Comparison of ENCODE assay signal across 9 cellular contexts in the genomic region with DNA sequence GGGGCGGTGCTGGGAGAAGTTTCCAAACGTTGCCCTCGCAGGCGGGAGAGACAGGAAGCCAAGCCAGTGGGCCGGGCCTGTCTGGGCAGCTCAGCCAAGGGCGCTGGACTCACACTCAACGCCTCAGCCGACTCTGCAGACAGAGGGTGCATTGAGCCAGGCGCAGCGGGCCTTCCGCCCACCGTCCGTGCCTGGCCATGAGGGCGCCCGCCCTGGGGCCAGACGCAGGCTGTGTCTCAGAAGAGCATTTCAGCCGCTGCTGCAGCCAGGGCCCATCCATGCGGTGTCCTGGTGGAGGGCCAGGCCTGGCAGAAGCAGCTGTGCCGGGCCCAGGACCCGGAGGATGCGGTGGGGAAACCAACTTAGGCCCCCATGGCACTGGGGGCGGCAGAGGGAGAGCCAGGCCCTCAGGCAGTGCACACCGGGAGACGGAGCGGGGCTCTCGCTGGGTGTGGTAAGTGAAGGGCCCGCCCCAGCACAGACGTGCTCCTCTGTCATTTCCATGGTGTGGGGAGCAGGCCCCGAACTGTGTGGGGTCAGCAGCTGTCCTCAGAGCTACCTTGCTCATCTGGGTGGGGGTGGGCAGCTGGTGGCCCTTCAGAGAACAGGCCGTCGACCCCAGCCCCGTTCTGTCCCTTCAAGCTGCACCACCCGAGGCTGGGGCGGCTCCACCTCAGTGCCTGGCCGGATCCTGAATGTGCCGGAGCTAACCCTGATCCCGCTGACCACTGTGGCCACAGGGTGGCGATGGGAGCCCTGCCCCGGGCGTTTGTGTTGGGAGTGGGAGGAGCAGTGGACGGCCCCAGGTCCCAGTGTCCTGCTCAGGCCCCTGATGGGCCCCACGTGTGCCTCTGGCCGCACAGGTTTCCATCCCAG. TPM values are rescaled to one million over a fixed set of nuclear protein-coding genes. Genes with fewer than 3 reads are reported as not detected.
DNase-seq lines count a peak whose midpoint lies in the region; ATAC-seq, FAIRE-seq and TF ChIP-seq lines count a peak whose summit lies in the region.
"Had no signal": no experiment of that assay in that cellular context is flagged by ENCODE, and none has a peak within 500 bp of the region (broad histone marks: within the 10 kb centered on the region; RNA-seq: fewer than 3 reads in every experiment).

No MANE protein-coding gene starts in this region.

- no peaks in the 10 kb centered on the region for H3K9me3 ChIP-seq in K562 (replicated peaks; ENCODE audit: control insufficient read depth, insufficient read depth, low read depth, low read length)
- no peaks in the 10 kb centered on the region for H3K9me3 ChIP-seq in skeletal muscle satellite cell (replicated peaks; ENCODE audit: low read length)

- ATAC-seq in K562 (peak; percentile 88), GM21515 (IDR thresholded peaks at IDR 0.05; ENCODE audit: unreplicated experiment) (no peak)

- peak; percentile 67 for FAIRE-seq in K562 (lab: Jason Lieb, UNC)
- FAIRE-seq: endometrium had no signal

- H3K27ac ChIP-seq in K562 (ENCODE audit: extremely low read depth, low read depth, low read length): peak overlapping the region; percentile 42; the same call in 1 of the 3 replicates

- H3K79me2 ChIP-seq in K562 (ENCODE audit: control insufficient read depth, insufficient read depth, low read length): no peaks in the 10 kb centered on the region

- no peaks in the 10 kb centered on the region for H4K20me1 ChIP-seq in K562 (replicated peaks; ENCODE audit: control insufficient read depth, insufficient read depth, low read length)

- POLR2A ChIA-PET in K562 (lab: Yijun Ruan, JAX): interaction anchor here (0.6 to 1.5 kb wide), 11 partner anchors 10 to 681 kb away, joined by 3 to 11 read pairs (median 4); partner anchors contain the start of genes DNLZ, ENTR1 and PMPCA

- H3K4me2 ChIP-seq in K562 (ENCODE audit: insufficient read depth, low read length) (peak overlapping the region; percentile 66), skeletal muscle satellite cell (ENCODE audit: low read length) (peak overlapping the region; percentile 60)

- H3K9me1 ChIP-seq in K562 (ENCODE audit: control insufficient read depth, insufficient read depth, low read length): peaks cover 6% of the 10 kb centered on the region

- TF ChIP-seq CTCF in K562 (IDR thresholded peaks at IDR 0.05 in 2 of 3, conservative IDR thresholded peaks at IDR 0.05 in 1 of 3; ENCODE audit: insufficient read depth in 2 of 3, low read depth in 1 of 3, low read length in 3 of 3): peak; percentile 77 to 79 (median 79)

- CTCF ChIA-PET in K562 (lab: Yijun Ruan, JAX; ENCODE audit: low intra/inter-chr PET ratio): interaction anchor here (0.7 to 1.8 kb wide), 3 partner anchors 9 to 54 kb away, joined by 3 to 7 read pairs (median 4); partner anchors contain the start of gene SNAPC4

- peak; percentile 58 to 72 for TF ChIP-seq RAD21 in K562 (CRISPR knock-in tag; conservative IDR thresholded peaks at IDR 0.05 in 1 of 2, IDR thresholded peaks at IDR 0.05 in 1 of 2)

- in situ Hi-C loops in K562 (cut with MboI): loop anchor here (25.0 kb wide), 1 partner anchor 292 kb away; no protein-coding TSS in a partner anchor

- intact Hi-C loops in K562 (cut with micrococcal nuclease): no loop called here

- H2AFZ ChIP-seq in K562 (ENCODE audit: low read depth, low read length): peak overlapping the region; percentile 87

- BruUV-seq in K562 (replicated peaks; lab: Mats Ljungman, UMichigan): no TSS peak

- H3K4me3 ChIP-seq in H7 (ENCODE audit: insufficient read depth, low read depth, low read length) (no peak overlapping the region), K562 (no peak overlapping the region), skeletal muscle satellite cell (ENCODE audit: low read length) (peak overlapping the region; percentile 46)

- H3K4me1 ChIP-seq in K562 (replicated peaks in 1 of 2; ENCODE audit: control insufficient read depth in 2 of 2, insufficient read depth in 2 of 2, low read length in 2 of 2) (peaks cover 19 to 97% of the 10 kb centered on the region in 2 experiments), skeletal muscle satellite cell (ENCODE audit: control insufficient read depth, insufficient read depth, low read length) (peaks cover 39% of the 10 kb centered on the region)

- H3K36me3 ChIP-seq in H7 (replicated peaks; ENCODE audit: control insufficient read depth, insufficient read depth, low read length): no peaks in the 10 kb centered on the region
- no peaks in the 10 kb centered on the region for H3K36me3 ChIP-seq in K562 (ENCODE audit: control insufficient read depth, insufficient read depth, low read length)
- peaks cover 25% of the 10 kb centered on the region for H3K36me3 ChIP-seq in skeletal muscle satellite cell (ENCODE audit: insufficient read depth, low read length)

- H3K27me3 ChIP-seq in H7 (ENCODE audit: control insufficient read depth, insufficient read depth, low read length): no peaks in the 10 kb centered on the region
- no peaks in the 10 kb centered on the region for H3K27me3 ChIP-seq in K562 (ENCODE audit: control insufficient read depth in 2 of 2, insufficient read depth in 2 of 2, low read length in 2 of 2)
- no peaks in the 10 kb centered on the region for H3K27me3 ChIP-seq in skeletal muscle satellite cell (ENCODE audit: control insufficient read depth, insufficient read depth, low read length)

- no peak for TF ChIP-seq POLR2A in K562 (conservative IDR thresholded peaks at IDR 0.05)

- H3K9ac ChIP-seq in K562 (ENCODE audit: insufficient read depth in 1 of 2, low read depth in 2 of 2, low read length in 2 of 2): peak overlapping the region; percentile 34 to 91; a peak in 3 of 4 replicates
- H3K9ac ChIP-seq in skeletal muscle satellite cell (ENCODE audit: low read depth, low read length): peak overlapping the region; percentile 53

- TF ChIP-seq EP300 in K562 (IDR thresholded peaks at IDR 0.05; ENCODE audit: low read length): no peak

- 38% methylated on average over 31 of the region's 43 CpGs for WGBS in K562 (ENCODE audit: insufficient coverage, low coverage, missing lambda C conversion rate)

- DNase-seq in H7: peak; percentile 91
- DNase-seq in K562 (ENCODE audit: extremely low read depth in 1 of 4, low spot score in 3 of 4): peak; percentile 79 to 86 (median 80)
- peak; percentile 78 for DNase-seq in hepatic stellate cell (ENCODE audit: low spot score)
- DNase-seq in SK-N-DZ (ENCODE audit: low spot score): no peak
- no peak for DNase-seq in UCSD-AML1 (lab: John Stamatoyannopoulos, UW; ENCODE audit: unreplicated experiment)
- no peak for DNase-seq in retina

RNA-seq across cellular contexts. Expression of gene DNLZ, which starts 18.0 kb away (rescaled TPM):
- 11.2 and 20.2 TPM in 2 replicates for total RNA-seq in H7 (2014; rRNA removed; shearing (Covaris generic))
- total RNA-seq in K562 (2011; cell fraction: chromatin; rRNA removed; ENCODE audit: low replicate concordance): 3.5 and 12.0 TPM in 2 replicates
- 9.3 and 11.7 TPM in 2 replicates for total RNA-seq in K562 (2011; cell fraction: nucleolus; rRNA removed)
- total RNA-seq in K562 (2011; cell fraction: nucleoplasm; rRNA removed): 3.4 and 4.8 TPM in 2 replicates
- total RNA-seq in K562 (2014; rRNA removed): 44.6 and 56.7 TPM in 2 replicates
- total RNA-seq in K562 (2014; rRNA removed; fragmentation: Illumina TruSeq; extraction: Trizol): 2.2 and 3.4 TPM in 2 replicates
- 10.0 and 10.8 TPM in 2 replicates for total RNA-seq in K562 (2015; rRNA removed; fragmentation: Illumina TruSeq; extraction: Trizol)
- total RNA-seq in K562 (2021): 25.6 and 25.8 TPM in 2 replicates
- polyA plus RNA-seq in K562 (2011; rRNA removed): 3.1 and 3.2 TPM in 2 replicates
- polyA plus RNA-seq in K562 (2011; cell fraction: cytosol; rRNA removed): 7.6 and 27.3 TPM in 2 replicates
- 4.2 and 7.4 TPM in 2 replicates for polyA plus RNA-seq in K562 (2011; cell fraction: nucleus; rRNA removed)
- 8.5 and 15.9 TPM in 2 replicates for polyA plus RNA-seq in K562 (2012)
- polyA plus RNA-seq in K562 (2014; fragmentation: Illumina TruSeq; extraction: Trizol): 2.2 and 4.2 TPM in 2 replicates
- under 1 TPM; 0.17 to 0.36 TPM for polyA plus RNA-seq in K562 (2014; fragmentation: Nextera tagmentation; extraction: Ambion mirVana)
- polyA plus RNA-seq in K562 (2014; rRNA removed): 22.1 and 29.8 TPM in 2 replicates
- 0.28 TPM in 1 of 2 replicates, not detected in the other for polyA minus RNA-seq in K562 (2011; rRNA and poly(A)+ RNA removed)
- 2.6 and 3.4 TPM in 2 replicates for polyA minus RNA-seq in K562 (2011; cell fraction: cytosol; rRNA and poly(A)+ RNA removed)
- polyA minus RNA-seq in K562 (2011; cell fraction: nucleus; rRNA and poly(A)+ RNA removed): 2.9 and 3.6 TPM in 2 replicates
- total RNA-seq in skeletal muscle satellite cell (2012; rRNA removed): 7.6 and 10.3 TPM in 2 replicates
- polyA plus RNA-seq in SK-N-DZ (2014; cell fraction: cytosol; rRNA removed): 39.9 and 53.5 TPM in 2 replicates
- 53.5 and 73.3 TPM in 2 replicates for polyA plus RNA-seq in SK-N-DZ (2014; cell fraction: nucleus; rRNA removed)

RNA-seq across cellular contexts. Expression of gene GPSM1, which starts 18.2 kb away (rescaled TPM):
- total RNA-seq in H7 (2014; rRNA removed; shearing (Covaris generic)): 17.3 and 22.2 TPM in 2 replicates
- total RNA-seq in K562 (2011; cell fraction: chromatin; rRNA removed; ENCODE audit: low replicate concordance): 13.9 and 58.1 TPM in 2 replicates
- total RNA-seq in K562 (2011; cell fraction: nucleolus; rRNA removed): 30.3 and 36.2 TPM in 2 replicates
- 16.3 and 19.9 TPM in 2 replicates for total RNA-seq in K562 (2011; cell fraction: nucleoplasm; rRNA removed)
- total RNA-seq in K562 (2014; rRNA removed) (12.7 and 16.0 TPM in 2 replicates), K562 (2014; rRNA removed; fragmentation: Illumina TruSeq; extraction: Trizol) (0.54 and 0.76 TPM in 2 replicates), K562 (2015; rRNA removed; fragmentation: Illumina TruSeq; extraction: Trizol) (3.1 and 4.1 TPM in 2 replicates), K562 (2021) (12.4 and 14.2 TPM in 2 replicates)
- polyA plus RNA-seq in K562 (2011; rRNA removed) (5.4 and 6.7 TPM in 2 replicates), K562 (2014; fragmentation: Illumina TruSeq; extraction: Trizol) (1.9 and 5.2 TPM in 2 replicates), K562 (2014; fragmentation: Nextera tagmentation; extraction: Ambion mirVana) (under 1 TPM; 0.04 to 0.10 TPM), K562 (2014; rRNA removed) (9.2 and 10.1 TPM in 2 replicates)
- polyA plus RNA-seq in K562 (2011; cell fraction: cytosol; rRNA removed): 5.4 and 23.3 TPM in 2 replicates
- 21.3 and 47.7 TPM in 2 replicates for polyA plus RNA-seq in K562 (2011; cell fraction: nucleus; rRNA removed)
- polyA plus RNA-seq in K562 (2012): 5.3 and 13.8 TPM in 2 replicates
- 1.4 and 3.0 TPM in 2 replicates for polyA minus RNA-seq in K562 (2011; rRNA and poly(A)+ RNA removed)
- 7.8 and 9.2 TPM in 2 replicates for polyA minus RNA-seq in K562 (2011; cell fraction: cytosol; rRNA and poly(A)+ RNA removed)
- polyA minus RNA-seq in K562 (2011; cell fraction: nucleus; rRNA and poly(A)+ RNA removed): 12.7 and 13.3 TPM in 2 replicates
- total RNA-seq in skeletal muscle satellite cell (2012; rRNA removed): 40.8 and 43.7 TPM in 2 replicates
- polyA plus RNA-seq in SK-N-DZ (2014; cell fraction: cytosol; rRNA removed): 32.3 and 50.0 TPM in 2 replicates
- 93.4 and 93.5 TPM in 2 replicates for polyA plus RNA-seq in SK-N-DZ (2014; cell fraction: nucleus; rRNA removed)

RNA-seq across cellular contexts. Expression of gene CARD9, which starts 27.9 kb away (rescaled TPM):
- 0.15 and 0.28 TPM in 2 replicates for total RNA-seq in H7 (2014; rRNA removed; shearing (Covaris generic))
- 37.4 and 149 TPM in 2 replicates for total RNA-seq in K562 (2011; cell fraction: chromatin; rRNA removed; ENCODE audit: low replicate concordance)
- total RNA-seq in K562 (2011; cell fraction: nucleolus; rRNA removed): 92.6 and 92.9 TPM in 2 replicates
- total RNA-seq in K562 (2011; cell fraction: nucleoplasm; rRNA removed): 39.7 and 46.5 TPM in 2 replicates
- total RNA-seq in K562 (2014; rRNA removed) (37.6 and 40.1 TPM in 2 replicates), K562 (2014; rRNA removed; fragmentation: Illumina TruSeq; extraction: Trizol) (3.5 and 3.6 TPM in 2 replicates), K562 (2015; rRNA removed; fragmentation: Illumina TruSeq; extraction: Trizol) (14.6 and 15.8 TPM in 2 replicates), K562 (2021) (35.6 and 42.7 TPM in 2 replicates)
- polyA plus RNA-seq in K562 (2011; rRNA removed) (9.7 and 27.8 TPM in 2 replicates), K562 (2014; fragmentation: Illumina TruSeq; extraction: Trizol) (4.7 and 13.2 TPM in 2 replicates), K562 (2014; fragmentation: Nextera tagmentation; extraction: Ambion mirVana) (1 to 10 TPM; 1.7 to 2.0 TPM), K562 (2014; rRNA removed) (40.4 and 53.0 TPM in 2 replicates)
- 10.5 and 13.4 TPM in 2 replicates for polyA plus RNA-seq in K562 (2011; cell fraction: cytosol; rRNA removed)
- polyA plus RNA-seq in K562 (2011; cell fraction: nucleus; rRNA removed): 231 and 234 TPM in 2 replicates
- 21.9 and 61.0 TPM in 2 replicates for polyA plus RNA-seq in K562 (2012)
- 4.8 and 5.0 TPM in 2 replicates for polyA minus RNA-seq in K562 (2011; rRNA and poly(A)+ RNA removed)
- polyA minus RNA-seq in K562 (2011; cell fraction: cytosol; rRNA and poly(A)+ RNA removed): 7.2 and 12.8 TPM in 2 replicates
- polyA minus RNA-seq in K562 (2011; cell fraction: nucleus; rRNA and poly(A)+ RNA removed): 25.8 and 55.4 TPM in 2 replicates
- total RNA-seq in skeletal muscle satellite cell (2012; rRNA removed): 1.3 TPM in 2 replicates
- 23.8 and 38.6 TPM in 2 replicates for polyA plus RNA-seq in SK-N-DZ (2014; cell fraction: cytosol; rRNA removed)
- 257 and 268 TPM in 2 replicates for polyA plus RNA-seq in SK-N-DZ (2014; cell fraction: nucleus; rRNA removed)

RNA-seq across cellular contexts. Expression of gene CCDC187, which starts 41.6 kb away (rescaled TPM):
- total RNA-seq in H7 (2014; rRNA removed; shearing (Covaris generic)): 0.04 TPM in 1 of 2 replicates, not detected in the other
- total RNA-seq in K562 (2011; cell fraction: chromatin; rRNA removed; ENCODE audit: low replicate concordance): 0.53 TPM in 1 of 2 replicates, not detected in the other
- total RNA-seq in K562 (2011; cell fraction: nucleolus; rRNA removed): 0.13 and 0.33 TPM in 2 replicates
- total RNA-seq in K562 (2011; cell fraction: nucleoplasm; rRNA removed): 0.15 and 0.46 TPM in 2 replicates
- total RNA-seq in K562 (2014; rRNA removed): not detected in 2 replicates
- total RNA-seq in K562 (2014; rRNA removed; fragmentation: Illumina TruSeq; extraction: Trizol): not detected in 2 replicates
- total RNA-seq in K562 (2015; rRNA removed; fragmentation: Illumina TruSeq; extraction: Trizol): not detected in 2 replicates
- total RNA-seq in K562 (2021): 0.02 TPM in 1 of 2 replicates, not detected in the other
- polyA plus RNA-seq in K562 (2011; rRNA removed): not detected in 2 replicates
- 0.07 TPM in 1 of 2 replicates, not detected in the other for polyA plus RNA-seq in K562 (2011; cell fraction: cytosol; rRNA removed)
- 0.01 and 0.40 TPM in 2 replicates for polyA plus RNA-seq in K562 (2011; cell fraction: nucleus; rRNA removed)
- polyA plus RNA-seq in K562 (2012): 0.04 TPM in 1 of 2 replicates, not detected in the other
- not detected in 2 replicates for polyA plus RNA-seq in K562 (2014; fragmentation: Illumina TruSeq; extraction: Trizol)
- polyA plus RNA-seq in K562 (2014; fragmentation: Nextera tagmentation; extraction: Ambion mirVana): not detected
- not detected in 2 replicates for polyA plus RNA-seq in K562 (2014; rRNA removed)
- not detected in 2 replicates for polyA minus RNA-seq in K562 (2011; rRNA and poly(A)+ RNA removed)
- polyA minus RNA-seq in K562 (2011; cell fraction: cytosol; rRNA and poly(A)+ RNA removed): not detected in 2 replicates
- polyA minus RNA-seq in K562 (2011; cell fraction: nucleus; rRNA and poly(A)+ RNA removed): 0.11 and 0.27 TPM in 2 replicates
- under 0.01 TPM in 1 of 2 replicates, not detected in the other for total RNA-seq in skeletal muscle satellite cell (2012; rRNA removed)
- polyA plus RNA-seq in SK-N-DZ (2014; cell fraction: cytosol; rRNA removed): 0.06 TPM in 1 of 2 replicates, not detected in the other
- polyA plus RNA-seq in SK-N-DZ (2014; cell fraction: nucleus; rRNA removed): 0.09 and 0.35 TPM in 2 replicates

RNA-seq across cellular contexts. Expression of gene SNAPC4, which starts 54.5 kb away (rescaled TPM):
- total RNA-seq in H7 (2014; rRNA removed; shearing (Covaris generic)): 13.3 and 14.0 TPM in 2 replicates
- total RNA-seq in K562 (2011; cell fraction: chromatin; rRNA removed; ENCODE audit: low replicate concordance): 42.9 and 79.4 TPM in 2 replicates
- total RNA-seq in K562 (2011; cell fraction: nucleolus; rRNA removed): 32.0 TPM in 2 replicates
- total RNA-seq in K562 (2011; cell fraction: nucleoplasm; rRNA removed): 23.1 and 26.3 TPM in 2 replicates
- total RNA-seq in K562 (2014; rRNA removed) (14.4 and 15.8 TPM in 2 replicates), K562 (2014; rRNA removed; fragmentation: Illumina TruSeq; extraction: Trizol) (7.1 and 8.8 TPM in 2 replicates), K562 (2015; rRNA removed; fragmentation: Illumina TruSeq; extraction: Trizol) (9.3 and 11.1 TPM in 2 replicates), K562 (2021) (17.1 and 18.7 TPM in 2 replicates)
- polyA plus RNA-seq in K562 (2011; rRNA removed) (4.4 and 4.5 TPM in 2 replicates), K562 (2014; fragmentation: Illumina TruSeq; extraction: Trizol) (8.8 and 9.0 TPM in 2 replicates), K562 (2014; fragmentation: Nextera tagmentation; extraction: Ambion mirVana) (under 1 TPM; 0.21 to 0.46 TPM), K562 (2014; rRNA removed) (18.7 and 21.8 TPM in 2 replicates)
- 3.2 and 7.4 TPM in 2 replicates for polyA plus RNA-seq in K562 (2011; cell fraction: cytosol; rRNA removed)
- polyA plus RNA-seq in K562 (2011; cell fraction: nucleus; rRNA removed): 16.1 and 32.6 TPM in 2 replicates
- 9.7 and 10.5 TPM in 2 replicates for polyA plus RNA-seq in K562 (2012)
- polyA minus RNA-seq in K562 (2011; rRNA and poly(A)+ RNA removed): 6.7 and 10.2 TPM in 2 replicates
- polyA minus RNA-seq in K562 (2011; cell fraction: cytosol; rRNA and poly(A)+ RNA removed): 6.1 and 7.4 TPM in 2 replicates
- polyA minus RNA-seq in K562 (2011; cell fraction: nucleus; rRNA and poly(A)+ RNA removed): 8.3 and 11.7 TPM in 2 replicates
- total RNA-seq in skeletal muscle satellite cell (2012; rRNA removed): 16.4 and 19.0 TPM in 2 replicates
- polyA plus RNA-seq in SK-N-DZ (2014; cell fraction: cytosol; rRNA removed): 9.6 and 12.5 TPM in 2 replicates
- 47.5 and 49.7 TPM in 2 replicates for polyA plus RNA-seq in SK-N-DZ (2014; cell fraction: nucleus; rRNA removed)

Comparison
In these comparisons a context has a peak if more than half of its experiments do, and no peak if none do; other contexts are left out.
1. DNase-seq: peak in H7 (single experiment), K562 (4 of 4) and hepatic stellate cell (single experiment); none in SK-N-DZ (single experiment), UCSD-AML1 (single experiment) and retina (single experiment).